Comparison of ENCODE assay signal across 12 cellular contexts in the genomic region with DNA sequence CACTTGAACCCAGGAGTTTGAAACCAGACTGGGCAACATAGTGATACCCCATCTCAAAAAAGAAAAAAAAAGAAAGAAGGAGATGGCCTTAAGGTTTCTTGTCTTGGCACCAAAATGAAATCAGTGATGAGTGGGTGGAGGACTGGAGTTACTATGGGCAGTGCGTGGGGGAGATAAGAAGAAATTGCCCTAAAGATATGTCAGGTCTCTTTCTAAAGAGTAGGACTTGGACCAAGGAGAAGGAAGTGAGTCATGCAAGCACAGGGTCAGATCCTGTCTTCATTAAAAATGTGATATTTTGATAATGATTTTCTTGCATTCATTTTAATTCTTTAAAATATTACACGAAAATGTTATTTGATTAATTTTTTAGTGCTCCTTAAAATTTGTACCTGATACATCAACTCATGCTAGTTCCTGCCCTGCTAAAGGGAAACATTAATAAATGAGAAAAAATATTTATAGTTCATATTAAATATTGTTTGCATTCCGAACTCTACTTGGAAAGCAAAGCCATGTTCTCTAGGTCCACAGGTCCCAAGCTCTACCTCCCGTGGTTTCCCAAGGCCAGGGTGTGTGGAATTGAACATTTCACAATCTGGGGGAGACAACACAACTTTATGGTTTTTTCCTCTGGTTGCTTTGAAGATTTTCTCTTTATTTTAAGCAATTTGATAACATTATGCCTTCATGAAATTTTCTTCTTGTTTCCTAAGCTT.
DNase-seq lines count a peak whose midpoint lies in the region; ATAC-seq and TF ChIP-seq lines count a peak whose summit lies in the region.
"Had no signal": no experiment of that assay in that cellular context is flagged by ENCODE, and none has a peak within 500 bp of the region (broad histone marks: within the 10 kb centered on the region; RNA-seq: fewer than 3 reads in every experiment).

No MANE protein-coding gene starts in this region.

- no peak for ATAC-seq in naive thymus-derived CD4-positive, alpha-beta T cell

- DNase-seq in Calu3 (no peak), MG63 (peak; percentile 44), amniotic epithelial cell (ENCODE audit: low read depth) (peak; percentile 91), GM10248 (ENCODE audit: extremely low spot score) (no peak), iPS-NIHi11 (ENCODE audit: low spot score) (no peak), HuH-7 (ENCODE audit: low spot score) (no peak), AG08395 (ENCODE audit: low spot score) (no peak)
- no peak for DNase-seq in naive thymus-derived CD4-positive, alpha-beta T cell
- DNase-seq: colonic mucosa, NCI-H345, upper lobe of left lung had no signal

- H3K36me3 Mint-ChIP-seq in Calu3 (ENCODE audit: insufficient read depth, unreplicated experiment), result peaks cover 16% of the 10 kb centered on the region
- peaks cover 7 to 30% (median 10%) of the 10 kb centered on the region in 5 donors for H3K36me3 Mint-ChIP-seq in naive thymus-derived CD4-positive, alpha-beta T cell

- peak overlapping the region; percentile 47 for H3K27ac ChIP-seq in naive thymus-derived CD4-positive, alpha-beta T cell (ENCODE audit: low read depth, low read length)
- H3K27ac ChIP-seq: colonic mucosa, upper lobe of left lung had no signal

- peaks cover 5% of the 10 kb centered on the region for H3K9me3 ChIP-seq in MG63
- no peaks in the 10 kb centered on the region for H3K9me3 ChIP-seq in naive thymus-derived CD4-positive, alpha-beta T cell (ENCODE audit: control insufficient read depth in 2 of 3, low read length in 3 of 3)
- H3K9me3 ChIP-seq: colonic mucosa had no signal

- no peaks in the 10 kb centered on the region for H3K27me3 Mint-ChIP-seq in Calu3 (ENCODE audit: unreplicated experiment)
- H3K27me3 Mint-ChIP-seq in naive thymus-derived CD4-positive, alpha-beta T cell, result peaks cover 0 to 3% (median 0%) of the 10 kb centered on the region in 5 donors

- peak overlapping the region; percentile 35 for H3K27ac Mint-ChIP-seq in Calu3 (ENCODE audit: unreplicated experiment)
- H3K27ac Mint-ChIP-seq in naive thymus-derived CD4-positive, alpha-beta T cell, result peak overlapping the region; percentile 1 to 83 (median 76)
- H3K27ac Mint-ChIP-seq: memory B cell had no signal

- intact Hi-C loops in Calu3 (cut with micrococcal nuclease; ENCODE audit: unreplicated experiment), result no loop called here
- intact Hi-C loops in naive thymus-derived CD4-positive, alpha-beta T cell (cut with micrococcal nuclease), result loop anchor here (2.0 to 5.0 kb wide), 2 partner anchors 64 to 228 kb away; no protein-coding TSS in a partner anchor

- peaks cover 72% of the 10 kb centered on the region for H3K4me1 Mint-ChIP-seq in Calu3 (ENCODE audit: low read depth, unreplicated experiment)
- H3K4me1 Mint-ChIP-seq in naive thymus-derived CD4-positive, alpha-beta T cell, result peaks cover 26 to 85% (median 78%) of the 10 kb centered on the region in 7 donors
- H3K4me1 Mint-ChIP-seq: memory B cell had no signal

- CTCF ChIA-PET in Calu3 (lab: Charles Lee) (interaction anchor here (2.4 kb wide), 1 partner anchor 10 kb away, joined by 5 read pairs; no protein-coding TSS in a partner anchor), GM10248 (lab: Yijun Ruan, JAX) (interaction anchor here (1.5 to 3.7 kb wide), 3 partner anchors 9 to 22 kb away, joined by 4 to 38 read pairs (median 5); no protein-coding TSS in a partner anchor)
- CTCF ChIA-PET in naive thymus-derived CD4-positive, alpha-beta T cell (lab: Charles Lee), result interaction anchor here (1.3 to 2.3 kb wide), 2 partner anchors 8 to 10 kb away, joined by 3 to 10 read pairs; no protein-coding TSS in a partner anchor

- peaks cover 28 to 39% of the 10 kb centered on the region in 2 donors for H3K4me1 ChIP-seq in naive thymus-derived CD4-positive, alpha-beta T cell (ENCODE audit: control insufficient read depth in 2 of 2, insufficient read depth in 2 of 2, low read length in 2 of 2)
- H3K4me1 ChIP-seq: colonic mucosa had no signal

- H3K4me3 Mint-ChIP-seq in Calu3 (ENCODE audit: low read depth, unreplicated experiment), result peak overlapping the region; percentile 14
- H3K4me3 Mint-ChIP-seq in naive thymus-derived CD4-positive, alpha-beta T cell, result peak overlapping the region; percentile 21 to 80 (median 60)
- H3K4me3 Mint-ChIP-seq: memory B cell had no signal

- peaks cover 2% of the 10 kb centered on the region for H3K9me3 Mint-ChIP-seq in Calu3 (ENCODE audit: low read depth, unreplicated experiment)
- peaks cover 3 to 35% (median 14%) of the 10 kb centered on the region in 11 donors for H3K9me3 Mint-ChIP-seq in naive thymus-derived CD4-positive, alpha-beta T cell

- TF ChIP-seq CTCF in Calu3 (IDR thresholded peaks at IDR 0.05; ENCODE audit: unreplicated experiment), result no peak
- TF ChIP-seq CTCF in GM10248 (IDR thresholded peaks at IDR 0.05; ENCODE audit: control extremely low read depth, extremely low read depth, low read depth, missing control alignments), result no peak

- BruUV-seq in Calu3 (replicated peaks; lab: Mats Ljungman, UMichigan), result no TSS peak

- H3K4me3 ChIP-seq in MG63, result no peak overlapping the region
- H3K4me3 ChIP-seq in naive thymus-derived CD4-positive, alpha-beta T cell (ENCODE audit: low read length), result peak overlapping the region; percentile 12
- H3K4me3 ChIP-seq: colonic mucosa, upper lobe of left lung had no signal

- H3K27me3 ChIP-seq in MG63, result no peaks in the 10 kb centered on the region
- no peaks in the 10 kb centered on the region for H3K27me3 ChIP-seq in naive thymus-derived CD4-positive, alpha-beta T cell (ENCODE audit: control insufficient read depth in 2 of 2, insufficient read depth in 2 of 2, low read length in 2 of 2)
- H3K27me3 ChIP-seq: colonic mucosa, upper lobe of left lung had no signal

- H3K36me3 ChIP-seq in MG63, result no peaks in the 10 kb centered on the region
- no peaks in the 10 kb centered on the region for H3K36me3 ChIP-seq in naive thymus-derived CD4-positive, alpha-beta T cell (ENCODE audit: control insufficient read depth in 2 of 3, insufficient read depth in 3 of 3, low read length in 3 of 3)
- H3K36me3 ChIP-seq: colonic mucosa, upper lobe of left lung had no signal

- POLR2A ChIA-PET in naive thymus-derived CD4-positive, alpha-beta T cell (lab: Charles Lee), result interaction anchor here (0.8 to 3.0 kb wide), 6 partner anchors 8 to 89 kb away, joined by 3 to 12 read pairs (median 6); no protein-coding TSS in a partner anchor
- POLR2A ChIA-PET in GM10248 (lab: Yijun Ruan, JAX), result no interaction called here

Comparison
In these comparisons a context has a peak if more than half of its experiments do, and no peak if none do; other contexts are left out.
1. DNase-seq: peak in MG63 (single experiment) and amniotic epithelial cell (single experiment); none in Calu3 (single experiment), naive thymus-derived CD4-positive, alpha-beta T cell (0 of 9), GM10248 (single experiment), iPS-NIHi11 (single experiment), HuH-7 (single experiment) and AG08395 (single experiment).